Comparison of ENCODE assay signal across 8 cellular contexts in the genomic region with DNA sequence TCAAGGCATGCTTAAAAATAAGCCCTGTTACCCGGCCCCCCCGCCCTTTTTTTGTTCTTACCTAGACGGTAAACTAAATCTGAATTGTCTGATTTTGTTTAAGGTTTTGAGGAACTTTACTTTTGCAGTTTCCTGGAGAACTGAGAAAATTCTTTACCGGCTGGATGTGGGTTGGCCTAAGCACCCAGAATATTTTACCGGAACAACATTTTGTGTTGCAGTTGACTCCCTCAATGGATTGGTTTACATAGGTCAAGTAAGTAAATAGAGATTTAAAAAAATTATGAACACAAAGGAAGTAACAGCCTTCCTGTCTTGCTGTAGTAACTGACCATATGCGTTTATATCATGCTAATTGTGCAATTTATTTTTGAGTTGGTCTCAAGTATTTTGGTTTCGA. TPM values are rescaled to one million over a fixed set of nuclear protein-coding genes. Genes with fewer than 3 reads are reported as not detected.
A peak's percentile ranks its signal among the peaks of the same experiment; 100 is the strongest.
DNase-seq lines count a peak whose midpoint lies in the region; ATAC-seq and TF ChIP-seq lines count a peak whose summit lies in the region.

No MANE protein-coding gene starts in this region.

- CTCF ChIA-PET in T-cell (lab: Charles Lee), result interaction anchor here in 1 of 2 donors (1.0 kb wide), 1 partner anchor 9 kb away, joined by 4 read pairs; no protein-coding TSS in a partner anchor

- H3K27me3 Mint-ChIP-seq in T-cell, result no peaks in the 10 kb centered on the region

- no peaks in the 10 kb centered on the region for H3K9me3 Mint-ChIP-seq in T-cell
- H3K9me3 Mint-ChIP-seq in stimulated activated effector memory CD8-positive, alpha-beta T cell treated with anti-CD3 and anti-CD28 coated beads, Interleukin-12 subunit alpha, Interleukin-12 subunit beta, amount 100 ng/mL, for 72 hours, result no peaks in the 10 kb centered on the region

- POLR2A ChIA-PET in T-cell (lab: Charles Lee), result no interaction called here

- no peak for TF ChIP-seq CTCF in fibroblast of villous mesenchyme (IDR thresholded peaks at IDR 0.05; ENCODE audit: insufficient read depth, low read depth, low read length)

- peak overlapping the region; percentile 90 to 92 (median 91) for H3K4me3 Mint-ChIP-seq in T-cell
- peak overlapping the region; percentile 94 for H3K4me3 Mint-ChIP-seq in stimulated activated effector memory CD8-positive, alpha-beta T cell treated with anti-CD3 and anti-CD28 coated beads, Interleukin-12 subunit alpha, Interleukin-12 subunit beta, amount 100 ng/mL, for 72 hours

- peak overlapping the region; percentile 93 to 99 for H3K27ac Mint-ChIP-seq in T-cell
- H3K27ac Mint-ChIP-seq in stimulated activated effector memory CD8-positive, alpha-beta T cell treated with anti-CD3 and anti-CD28 coated beads, Interleukin-12 subunit alpha, Interleukin-12 subunit beta, amount 100 ng/mL, for 72 hours, result peak overlapping the region; percentile 97

- ATAC-seq in T-cell (replicated peaks in 1 of 4), result no peak
- no peak for ATAC-seq in stimulated activated effector memory CD8-positive, alpha-beta T cell treated with anti-CD3 and anti-CD28 coated beads, Interleukin-12 subunit alpha, Interleukin-12 subunit beta, amount 100 ng/mL, for 72 hours

- DNase-seq in NCI-H748 (lab: John Stamatoyannopoulos, UW; ENCODE audit: unreplicated experiment) (peak; percentile 23), NCI-H748 treated with DMSO at 0.1 percent for 48 hours (lab: John Stamatoyannopoulos, UW) (no peak), T-cell (no peak), fibroblast of villous mesenchyme (ENCODE audit: low read depth) (peak; percentile 10), H4 (ENCODE audit: low spot score) (no peak), HK-2 (ENCODE audit: unreplicated experiment) (no peak), cortex of kidney (lab: John Stamatoyannopoulos, UW) (no peak)
- DNase-seq in stimulated activated effector memory CD8-positive, alpha-beta T cell treated with anti-CD3 and anti-CD28 coated beads, Interleukin-12 subunit alpha, Interleukin-12 subunit beta, amount 100 ng/mL, for 72 hours (ENCODE audit: low spot score in 2 of 2), result no peak

- H3K4me3 ChIP-seq in fibroblast of villous mesenchyme (ENCODE audit: low read depth, low read length), result peak overlapping the region; percentile 95

- peaks cover 11% of the 10 kb centered on the region for H3K36me3 Mint-ChIP-seq in T-cell
- H3K36me3 Mint-ChIP-seq in stimulated activated effector memory CD8-positive, alpha-beta T cell treated with anti-CD3 and anti-CD28 coated beads, Interleukin-12 subunit alpha, Interleukin-12 subunit beta, amount 100 ng/mL, for 72 hours, result peaks cover 14% of the 10 kb centered on the region

- H3K4me1 Mint-ChIP-seq in T-cell, result peaks cover 50 to 61% (median 56%) of the 10 kb centered on the region in 3 donors
- peaks cover 32% of the 10 kb centered on the region for H3K4me1 Mint-ChIP-seq in stimulated activated effector memory CD8-positive, alpha-beta T cell treated with anti-CD3 and anti-CD28 coated beads, Interleukin-12 subunit alpha, Interleukin-12 subunit beta, amount 100 ng/mL, for 72 hours

RNA-seq across cellular contexts. Expression of a gene that starts 0.8 kb away (rescaled TPM):
- total RNA-seq in T-cell, result 10 to 100 TPM; 16.0 to 22.3 (median 21.8) TPM
- total RNA-seq in fibroblast of villous mesenchyme, result 17.7 and 19.9 TPM in 2 replicates
- 1.6 and 5.1 TPM in 2 replicates for total RNA-seq in H4 (2014; rRNA removed; shearing (Covaris generic))

RNA-seq across cellular contexts. Expression of a gene that starts 1.1 kb away (rescaled TPM):
- total RNA-seq in T-cell (10 to 100 TPM; 40.1 to 50.7 (median 45.1) TPM), fibroblast of villous mesenchyme (12.5 and 13.5 TPM in 2 replicates)
- 6.3 and 12.9 TPM in 2 replicates for total RNA-seq in H4 (2014; rRNA removed; shearing (Covaris generic))

RNA-seq across cellular contexts. Expression of a gene that starts 48.4 kb away (rescaled TPM):
- total RNA-seq in T-cell (not detected), fibroblast of villous mesenchyme (not detected in 2 replicates)
- total RNA-seq in H4 (2014; rRNA removed; shearing (Covaris generic)), result not detected in 2 replicates

Comparison
In these comparisons a context has a peak if more than half of its experiments do, and no peak if none do; other contexts are left out.
1. DNase-seq: peak in NCI-H748 (single experiment) and fibroblast of villous mesenchyme (single experiment); none in NCI-H748 treated with DMSO at 0.1 percent for 48 hours (single experiment), T-cell (0 of 34), stimulated activated effector memory CD8-positive, alpha-beta T cell treated with anti-CD3 and anti-CD28 coated beads, Interleukin-12 subunit alpha, Interleukin-12 subunit beta, amount 100 ng/mL, for 72 hours (0 of 2), H4 (single experiment), HK-2 (single experiment) and cortex of kidney (single experiment).